Comparison of ENCODE assay signal across 8 cellular contexts in genomic region chr6:136582702-136583471, GRCh38. TPM values are rescaled to one million over a fixed set of nuclear protein-coding genes. Genes with fewer than 3 reads are reported as not detected.
DNase-seq lines count a peak whose midpoint lies in the region; ATAC-seq and TF ChIP-seq lines count a peak whose summit lies in the region.

No MANE protein-coding gene starts in this region.

- no peak for ATAC-seq in GM18867 (IDR thresholded peaks at IDR 0.05; ENCODE audit: unreplicated experiment)

- no peak for TF ChIP-seq POLR2A in spleen (IDR thresholded peaks at IDR 0.05)

- H3K9ac ChIP-seq in adipocyte (ENCODE audit: low read length), result peak overlapping the region; percentile 7

- H3K27me3 ChIP-seq in adipocyte (replicated peaks; ENCODE audit: control insufficient read depth, insufficient read depth, low read length) (no peaks in the 10 kb centered on the region), left ventricle myocardium inferior (ENCODE audit: low read depth) (no peaks in the 10 kb centered on the region), spleen (replicated peaks in 1 of 7) (no peaks in the 10 kb centered on the region)

- WGBS in spleen, 5 donors, result 38 to 45% (median 41%) methylated on average over 3 of the region's 3 CpGs

- H3K36me3 ChIP-seq in adipocyte (ENCODE audit: control insufficient read depth, insufficient read depth, low read length, severe bottlenecking) (no peaks in the 10 kb centered on the region), left ventricle myocardium inferior (peaks cover 33% of the 10 kb centered on the region), spleen (peaks cover 3 to 100% (median 53%) of the 10 kb centered on the region in 6 donors)

- DNase-seq in DMS114 treated with DMSO at 0.1 percent for 48 hours (lab: John Stamatoyannopoulos, UW; ENCODE audit: unreplicated experiment) (peak; percentile 2), adipocyte (ENCODE audit: low read depth) (peak; percentile 96), left ventricle myocardium inferior (no peak), spleen (no peak), C1 segment of cervical spinal cord (lab: John Stamatoyannopoulos, UW) (no peak)
- DNase-seq in activated CD8-positive, alpha-beta memory T cell treated with anti-CD3 and anti-CD28 coated beads, Interleukin-2, amount 50 U/mL, for 48 hours, result no peak

- H3K4me1 ChIP-seq in adipocyte (ENCODE audit: control insufficient read depth, insufficient read depth, low read length) (peaks cover 33% of the 10 kb centered on the region), left ventricle myocardium inferior (peaks cover 37% of the 10 kb centered on the region), spleen (peaks cover 0 to 9% (median 0%) of the 10 kb centered on the region in 6 donors)

- peak overlapping the region; percentile 36 for H3K27ac ChIP-seq in left ventricle myocardium inferior (replicated peaks)
- no peak overlapping the region for H3K27ac ChIP-seq in spleen

- intact Hi-C loops in left ventricle myocardium inferior (cut with micrococcal nuclease), result loop anchor here (10.0 kb wide), 1 partner anchor 212 kb away; the partner anchor contains the start of gene MAP3K5
- intact Hi-C loops in spleen (cut with DNase I; ENCODE audit: low total_unique reads), result no loop called here

- peak; percentile 68; the same call in 1 of the 2 replicates for TF ChIP-seq CTCF in LNCAP (IDR thresholded peaks at IDR 0.05)
- TF ChIP-seq CTCF in left ventricle myocardium inferior (IDR thresholded peaks at IDR 0.05; ENCODE audit: borderline replicate concordance), result peak; percentile 62
- TF ChIP-seq CTCF in spleen (IDR thresholded peaks at IDR 0.05 in 8 of 11, conservative IDR thresholded peaks at IDR 0.05 in 3 of 11), result peak in 7 of 11 experiments; percentile 26 to 59 (median 42)

- no peaks in the 10 kb centered on the region for H3K9me3 ChIP-seq in adipocyte (ENCODE audit: control insufficient read depth, low read length)
- H3K9me3 ChIP-seq in left ventricle myocardium inferior (replicated peaks), result no peaks in the 10 kb centered on the region
- H3K9me3 ChIP-seq in spleen, result no peaks in the 10 kb centered on the region

- no peak overlapping the region for H3K4me3 ChIP-seq in adipocyte (ENCODE audit: low read length)
- no peak overlapping the region for H3K4me3 ChIP-seq in left ventricle myocardium inferior
- no peak overlapping the region for H3K4me3 ChIP-seq in spleen

RNA-seq across cellular contexts. Expression of gene MAP7, which starts 32.7 kb away (rescaled TPM):
- total RNA-seq in left ventricle myocardium inferior (3.1 TPM), spleen (1 to 10 TPM; 1.3 to 4.9 (median 3.3) TPM)
- 1 to 10 TPM in 1 of 3 donors, under 1 TPM in 2; 0.67 to 1.4 (median 0.74) TPM for polyA plus RNA-seq in spleen

Comparison
In these comparisons a context has a peak if more than half of its experiments do, and no peak if none do; other contexts are left out.
1. DNase-seq: peak in DMS114 treated with DMSO at 0.1 percent for 48 hours (single experiment) and adipocyte (single experiment); none in left ventricle myocardium inferior (single experiment), spleen (single experiment), activated CD8-positive, alpha-beta memory T cell treated with anti-CD3 and anti-CD28 coated beads, Interleukin-2, amount 50 U/mL, for 48 hours (single experiment) and C1 segment of cervical spinal cord (0 of 14).
2. Peak in every context shown above with its lines, with median percentiles within 50 percentile points of each other: CTCF ChIP-seq.